In the genomic region with DNA sequence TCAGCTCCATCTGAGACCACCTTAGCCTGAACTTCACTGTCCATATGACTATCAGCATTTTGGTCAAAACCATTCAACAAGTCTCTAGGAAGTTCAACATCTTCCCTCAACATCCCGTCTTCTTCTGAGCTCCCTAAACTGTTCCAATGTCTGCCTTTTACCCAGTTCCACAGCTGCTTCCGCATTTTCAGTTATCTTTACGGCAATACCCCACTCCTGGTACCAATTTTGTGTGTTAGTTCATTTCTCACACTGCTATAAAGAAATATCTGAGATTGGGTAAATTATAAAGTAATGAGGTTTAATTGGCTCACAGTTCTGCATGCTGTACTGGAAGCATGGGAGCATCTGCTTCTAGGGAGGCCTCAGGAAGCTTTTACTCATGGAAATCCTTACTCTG, we compare ENCODE assay signal across 27 cellular contexts.
"Had no signal": no experiment of that assay in that cellular context is flagged by ENCODE, and none has a peak within 500 bp of the region (broad histone marks: within the 10 kb centered on the region; RNA-seq: fewer than 3 reads in every experiment).

No MANE protein-coding gene starts in this region.

- DNase-seq: colonic mucosa; cortex of kidney; dermis blood vessel endothelial cell; dorsolateral prefrontal cortex; effector CD8-positive, alpha-beta T cell; effector memory CD4-positive, alpha-beta T cell; effector memory CD8-positive, alpha-beta T cell; endodermal cell; erythroblast; esophagus squamous epithelium; foreskin fibroblast; foreskin keratinocyte; foreskin melanocyte; gastrocnemius medialis; glutamatergic neuron; head of caudate nucleus; heart left ventricle; heart right ventricle had no signal

- H3K27ac ChIP-seq: colonic mucosa, coronary artery, dorsolateral prefrontal cortex, epithelial cell of prostate, esophagus muscularis mucosa, esophagus squamous epithelium, foreskin keratinocyte, gastrocnemius medialis, gastroesophageal sphincter, heart left ventricle, heart right ventricle had no signal

- H3K4me3 ChIP-seq: colonic mucosa, coronary artery, dorsolateral prefrontal cortex, esophagus muscularis mucosa, esophagus squamous epithelium, gastrocnemius medialis, gastroesophageal sphincter, heart left ventricle, heart right ventricle had no signal

- H3K9me3 ChIP-seq: colonic mucosa, gastrocnemius medialis had no signal

- ATAC-seq: effector memory CD8-positive, alpha-beta T cell; esophagus mucosa; foreskin keratinocyte; gastrocnemius medialis; gastroesophageal sphincter; heart left ventricle; heart right ventricle had no signal

- H3K27me3 ChIP-seq: colonic mucosa, dorsolateral prefrontal cortex, esophagus muscularis mucosa, esophagus squamous epithelium, foreskin keratinocyte, gastrocnemius medialis, gastroesophageal sphincter, heart left ventricle, heart right ventricle had no signal

- H3K4me1 ChIP-seq: colonic mucosa, esophagus muscularis mucosa, esophagus squamous epithelium, foreskin keratinocyte, gastrocnemius medialis, gastroesophageal sphincter, heart left ventricle, heart right ventricle had no signal

- H3K36me3 ChIP-seq: colonic mucosa, esophagus muscularis mucosa, esophagus squamous epithelium, gastrocnemius medialis, gastroesophageal sphincter, heart left ventricle, heart right ventricle had no signal

- FAIRE-seq: colon, endometrium, endothelial cell of umbilical vein, frontal cortex had no signal
